In genomic region chr11:72599325-72600117, GRCh38 we compare ENCODE assay signal across 1 cellular context.
TF ChIP-seq lines count a peak whose summit lies in the region.

No MANE protein-coding gene starts in this region.

TF ChIP-seq in SK-N-SH treated with all-trans-retinoic acid at 6 μM for 48 hours, 23 proteins besides CTCF, POLR2A, EP300 and RAD21 (continued from another document):
- TF ChIP-seq BACH2 (CRISPR knock-in tag; IDR thresholded peaks at IDR 0.05; ENCODE audit: borderline replicate concordance) (no peak), ZC3H10 (CRISPR knock-in tag; IDR thresholded peaks at IDR 0.05) (no peak), PPARA (CRISPR knock-in tag; IDR thresholded peaks at IDR 0.05; ENCODE audit: borderline replicate concordance) (no peak), TSHZ2 (CRISPR knock-in tag; IDR thresholded peaks at IDR 0.05) (no peak), POU6F1 (CRISPR knock-in tag; IDR thresholded peaks at IDR 0.05; ENCODE audit: borderline replicate concordance, low read depth) (no peak), ZNF8 (CRISPR knock-in tag; IDR thresholded peaks at IDR 0.05) (no peak), TCF4 (CRISPR knock-in tag; IDR thresholded peaks at IDR 0.05; ENCODE audit: borderline replicate concordance) (no peak), CREB5 (CRISPR knock-in tag; IDR thresholded peaks at IDR 0.05; ENCODE audit: low read depth) (no peak), ARNTL (CRISPR knock-in tag; IDR thresholded peaks at IDR 0.05; ENCODE audit: borderline replicate concordance, low read depth) (no peak), PATZ1 (CRISPR knock-in tag; IDR thresholded peaks at IDR 0.05; ENCODE audit: borderline replicate concordance) (no peak)
TF ChIP-seq in SK-N-SH treated with all-trans-retinoic acid at 6 μM for 48 hours: peak in this region for 0.
